In genomic region chr11:10307022-10307410, GRCh38 we compare ENCODE assay signal across 7 cellular contexts. TPM values are rescaled to one million over a fixed set of nuclear protein-coding genes. Genes with fewer than 3 reads are reported as not detected.
DNase-seq lines count a peak whose midpoint lies in the region; ATAC-seq, FAIRE-seq and TF ChIP-seq lines count a peak whose summit lies in the region.

No MANE protein-coding gene starts in this region.

- DNase-seq in HAP-1 (ENCODE audit: low spot score in 2 of 2): peak in 1 of 2 experiments; percentile 45
- DNase-seq in SK-N-MC (ENCODE audit: low read depth, low spot score): no peak
- peak; percentile 72 for DNase-seq in small intestine
- DNase-seq in HK-2 (ENCODE audit: unreplicated experiment): no peak
- no peak for DNase-seq in activated gamma-delta T cell (lab: John Stamatoyannopoulos, UW)

- H3K36me3 ChIP-seq in HAP-1 (replicated peaks): peaks cover 9% of the 10 kb centered on the region
- no peaks in the 10 kb centered on the region for H3K36me3 ChIP-seq in SK-N-MC (ENCODE audit: insufficient read depth, low read length)
- H3K36me3 ChIP-seq in gastroesophageal sphincter: no peaks in the 10 kb centered on the region
- H3K36me3 ChIP-seq in small intestine (ENCODE audit: control insufficient read depth in 2 of 2, insufficient read depth in 2 of 2, low read length in 2 of 2): no peaks in the 10 kb centered on the region

- no peaks in the 10 kb centered on the region for H3K27me3 ChIP-seq in HAP-1 (ENCODE audit: low read depth)
- H3K27me3 ChIP-seq in gastroesophageal sphincter: no peaks in the 10 kb centered on the region
- no peaks in the 10 kb centered on the region for H3K27me3 ChIP-seq in small intestine (ENCODE audit: control insufficient read depth in 2 of 2, insufficient read depth in 2 of 2, low read length in 2 of 2)

- ATAC-seq in gastroesophageal sphincter (no peak), GM21423 (IDR thresholded peaks at IDR 0.05; ENCODE audit: unreplicated experiment) (no peak)

- H3K27ac ChIP-seq in SK-N-MC: no peak overlapping the region
- peak overlapping the region; percentile 13 to 94 (median 93) for H3K27ac ChIP-seq in gastroesophageal sphincter
- H3K27ac ChIP-seq in small intestine (ENCODE audit: low read depth in 1 of 2, low read length in 1 of 2): peak overlapping the region; percentile 34 to 79

- TF ChIP-seq EP300 in gastroesophageal sphincter (IDR thresholded peaks at IDR 0.05): no peak

- H3K4me1 ChIP-seq in HAP-1 (peaks cover 8% of the 10 kb centered on the region), gastroesophageal sphincter (peaks cover 2 to 76% (median 15%) of the 10 kb centered on the region in 3 donors), small intestine (ENCODE audit: control insufficient read depth in 2 of 2, insufficient read depth in 1 of 2, low read depth in 1 of 2, low read length in 1 of 2) (peaks cover 3 to 17% of the 10 kb centered on the region in 2 donors)

- TF ChIP-seq CTCF in gastroesophageal sphincter (IDR thresholded peaks at IDR 0.05): no peak

- 40 to 48% methylated on average over 9 to 10 of the region's 10 CpGs for WGBS in gastroesophageal sphincter (ENCODE audit: low coverage in 1 of 2), 2 donors
- WGBS in small intestine, 3 donors: 1 to 14% (median 7%) methylated on average over 10 of the region's 10 CpGs

- peak overlapping the region; percentile 56 for H3K9ac ChIP-seq in SK-N-MC (ENCODE audit: insufficient read length)

- FAIRE-seq in small intestine (lab: Jason Lieb, UNC): no peak

- in situ Hi-C loops in HAP-1 (cut with MboI; ENCODE audit: low sequenced_read_pairs): loop anchor here (10.0 to 25.0 kb wide), 4 partner anchors 320 to 695 kb away; no protein-coding TSS in a partner anchor

- H3K4me3 ChIP-seq in HAP-1 (peak overlapping the region; percentile 67), SK-N-MC (peak overlapping the region; percentile 92), gastroesophageal sphincter (peak overlapping the region; percentile 72 to 76), small intestine (ENCODE audit: low read depth in 1 of 2, low read length in 2 of 2) (peak overlapping the region; percentile 54 to 56)

- H3K9me3 ChIP-seq in HAP-1 (no peaks in the 10 kb centered on the region), SK-N-MC (ENCODE audit: low read depth, low read length) (no peaks in the 10 kb centered on the region; the same call in 1 of the 2 replicates), gastroesophageal sphincter (no peaks in the 10 kb centered on the region), small intestine (ENCODE audit: control insufficient read depth, low read depth) (no peaks in the 10 kb centered on the region)

- no peak for TF ChIP-seq POLR2A in gastroesophageal sphincter (IDR thresholded peaks at IDR 0.05)

RNA-seq across cellular contexts. Expression of gene ADM, which starts 2.1 kb away (rescaled TPM):
- total RNA-seq in gastroesophageal sphincter: 100 to 1,000 TPM in 1 of 4 donors, 10 to 100 TPM in 3; 36.3 to 108 (median 81.8) TPM
- polyA plus RNA-seq in small intestine: 10 to 100 TPM; 27.7 to 36.3 (median 29.7) TPM

RNA-seq across cellular contexts. Expression of gene SBF2, which starts 13.0 kb away (rescaled TPM):
- 10 to 100 TPM; 52.8 to 87.9 (median 62.4) TPM for total RNA-seq in gastroesophageal sphincter
- 10 to 100 TPM; 10.0 to 17.4 (median 12.7) TPM for polyA plus RNA-seq in small intestine
